15 cellular contexts compared by ENCODE assay signal in genomic region chr12:108573310-108573709, GRCh38. TPM values are rescaled to one million over a fixed set of nuclear protein-coding genes. Genes with fewer than 3 reads are reported as not detected.
DNase-seq lines count a peak whose midpoint lies in the region; ATAC-seq, FAIRE-seq and TF ChIP-seq lines count a peak whose summit lies in the region.
"Had no signal": no experiment of that assay in that cellular context is flagged by ENCODE, and none has a peak within 500 bp of the region (broad histone marks: within the 10 kb centered on the region; RNA-seq: fewer than 3 reads in every experiment).

No MANE protein-coding gene starts in this region.

- RAD21 ChIA-PET in GM12878 (lab: Charles Lee; ENCODE audit: unreplicated experiment) = interaction anchor here (0.9 to 23.0 kb wide), 10 partner anchors 8 to 377 kb away, joined by 3 to 633 read pairs (median 16); partner anchors contain the start of gene SELPLG

- CTCF ChIA-PET in A549 (lab: Yijun Ruan, JAX) = interaction anchor here (1.0 to 22.8 kb wide), 4 partner anchors 9 to 520 kb away, joined by 4 to 533 read pairs (median 4); partner anchors contain the start of gene ALKBH2
- CTCF ChIA-PET in GM12878 (lab: Yijun Ruan, JAX) = interaction anchor here (0.7 to 21.5 kb wide), 12 partner anchors 12 to 375 kb away, joined by 3 to 866 read pairs (median 4); partner anchors contain the start of genes ISCU, SART3, SELPLG and TMEM119

- H4K20me1 ChIP-seq in GM12878 (ENCODE audit: control insufficient read depth, insufficient read depth) = no peaks in the 10 kb centered on the region

- WGBS in A549 (ENCODE audit: missing lambda C conversion rate) = 8% methylated on average over 2 of the region's 2 CpGs
- WGBS in GM12878 (ENCODE audit: insufficient coverage, insufficient replicate concordance, low lambda C conversion rate, missing lambda C conversion rate) = 0% methylated on average over 2 of the region's 2 CpGs

- no peak for DNase-seq in A549 (ENCODE audit: low read depth in 1 of 2, low spot score in 1 of 2)
- DNase-seq in GM13977 (ENCODE audit: low spot score) = peak; percentile 59
- peak; percentile 69 for DNase-seq in GM12878 (ENCODE audit: low read depth, low spot score)
- no peak for DNase-seq in glomerular visceral epithelial cell (ENCODE audit: extremely low spot score)
- DNase-seq in amniotic stem cell (lab: John Stamatoyannopoulos, UW) = no peak
- DNase-seq: body of pancreas; effector memory CD8-positive, alpha-beta T cell; MV-4-11; NCI-H510A treated with DMSO at 0.1 percent for 48 hours had no signal

- TF ChIP-seq POLR2A in A549 (IDR thresholded peaks at IDR 0.05; ENCODE audit: low read length) (no peak), GM12878 (IDR thresholded peaks at IDR 0.05; ENCODE audit: low read depth, low read length) (no peak)

- no peaks in the 10 kb centered on the region for H3K4me1 ChIP-seq in A549
- H3K4me1 ChIP-seq in GM12878 (ENCODE audit: control insufficient read depth, insufficient read depth, low read length) = peaks cover 74% of the 10 kb centered on the region
- H3K4me1 ChIP-seq: Peyer's patch had no signal

- H3K4me2 ChIP-seq in A549 = no peak overlapping the region
- H3K4me2 ChIP-seq in GM12878 (ENCODE audit: control insufficient read depth, insufficient read depth) = peak overlapping the region; percentile 59

- TF ChIP-seq EP300 in A549 (IDR thresholded peaks at IDR 0.05) = no peak
- TF ChIP-seq EP300 in GM12878 (IDR thresholded peaks at IDR 0.05; ENCODE audit: borderline replicate concordance in 1 of 2, control insufficient read depth in 1 of 2, low read depth in 2 of 2, low read length in 2 of 2) = peak in 1 of 2 experiments; percentile 84; a peak in 1 of 4 replicates

- ATAC-seq in A549 (no peak), HG03159 (IDR thresholded peaks at IDR 0.05; ENCODE audit: unreplicated experiment) (peak; percentile 35), GM12878 (peak; percentile 31), HG03025 (IDR thresholded peaks at IDR 0.05; ENCODE audit: low FRiP score, unreplicated experiment) (no peak), GM19397 (IDR thresholded peaks at IDR 0.05; ENCODE audit: unreplicated experiment) (no peak)
- ATAC-seq: body of pancreas; effector memory CD8-positive, alpha-beta T cell had no signal

- no peak overlapping the region for H2AFZ ChIP-seq in GM12878 (ENCODE audit: control insufficient read depth, low read depth, low read length)

- no peak for TF ChIP-seq RAD21 in A549 (conservative IDR thresholded peaks at IDR 0.05 in 1 of 2, IDR thresholded peaks at IDR 0.05 in 1 of 2)
- no peak for TF ChIP-seq RAD21 in GM12878 (IDR thresholded peaks at IDR 0.05; ENCODE audit: insufficient read depth, low read depth, low read length)

- SMC1A ChIA-PET in GM12878 (lab: Charles Lee; ENCODE audit: uncharacterized antibody, unreplicated experiment) = interaction anchor here (0.6 to 26.5 kb wide), 11 partner anchors 9 to 288 kb away, joined by 3 to 718 read pairs (median 4); partner anchors contain the start of genes SART3 and SELPLG

- TF ChIP-seq CTCF in A549 (IDR thresholded peaks at IDR 0.05) = no peak
- TF ChIP-seq CTCF in GM13977 (IDR thresholded peaks at IDR 0.05; ENCODE audit: extremely low read depth, insufficient read depth, missing control alignments) = no peak
- no peak for TF ChIP-seq CTCF in GM12878 (IDR thresholded peaks at IDR 0.05 in 2 of 3, conservative IDR thresholded peaks at IDR 0.05 in 1 of 3; ENCODE audit: control insufficient read depth in 2 of 3, extremely low read depth in 1 of 3, insufficient read depth in 1 of 3, low read depth in 3 of 3, low read length in 3 of 3)

- 0 out of 2 replicates have a peak overlapping the region, but pooled peaks have one; percentile 3 for H3K9ac ChIP-seq in GM12878 (ENCODE audit: control insufficient read depth, insufficient read depth, low read length)

- H3K36me3 ChIP-seq in GM12878 (ENCODE audit: control insufficient read depth in 2 of 2, insufficient read depth in 2 of 2, low read length in 1 of 2) = no peaks in the 10 kb centered on the region

- FAIRE-seq in A549 (lab: Jason Lieb, UNC) = no peak
- peak; percentile 56 for FAIRE-seq in GM12878 (lab: Jason Lieb, UNC)
- FAIRE-seq: frontal cortex, islet of Langerhans had no signal

- POLR2A ChIA-PET in A549 (lab: Yijun Ruan, JAX) (no interaction called here), GM12878 (lab: Charles Lee) (interaction anchor here (0.6 to 14.2 kb wide), 12 partner anchors 9 to 153 kb away, joined by 3 to 211 read pairs (median 5); partner anchors contain the start of genes ISCU and SELPLG)

- H3K4me3 ChIP-seq in A549 (no peak overlapping the region), GM12878 (no peak overlapping the region; the same call in 1 of the 2 replicates)
- H3K4me3 ChIP-seq: body of pancreas, Peyer's patch had no signal

- in situ Hi-C loops in GM13977 (cut with MboI; ENCODE audit: low pct_unique_long_range_greater_than_20kb, low sequenced_read_pairs, unreplicated experiment) = no loop called here
- in situ Hi-C loops in GM12878 (cut with MboI) = no loop called here

- H3K27me3 ChIP-seq in GM12878 (replicated peaks in 1 of 2; ENCODE audit: control insufficient read depth in 2 of 2, insufficient read depth in 2 of 2, low read length in 1 of 2) = no peaks in the 10 kb centered on the region
- H3K27me3 ChIP-seq: body of pancreas, Peyer's patch had no signal

- H3K9me3 ChIP-seq in A549 (no peaks in the 10 kb centered on the region), GM12878 (replicated peaks; ENCODE audit: control insufficient read depth, insufficient read depth, low read length) (no peaks in the 10 kb centered on the region; the same call in 2 of the 3 replicates)
- H3K9me3 ChIP-seq: body of pancreas, Peyer's patch had no signal

- H3K79me2 ChIP-seq in GM12878 (ENCODE audit: control insufficient read depth, insufficient read depth, low read length) = no peaks in the 10 kb centered on the region; the same call in none of the 2 replicates

- intact Hi-C loops in GM12878 (cut with micrococcal nuclease; ENCODE audit: unreplicated experiment) = no loop called here

- H3K27ac ChIP-seq in A549 = no peak overlapping the region
- peak overlapping the region; percentile 100 for H3K27ac ChIP-seq in GM12878 (ENCODE audit: control insufficient read depth, insufficient read depth)
- H3K27ac ChIP-seq: body of pancreas had no signal

- no TSS peak for BruUV-seq in GM12878 (replicated peaks; lab: Mats Ljungman, UMichigan)

RNA-seq across cellular contexts. Expression of gene ISCU, which starts 10.9 kb away (rescaled TPM):
- 174 and 177 TPM in 2 replicates for polyA plus RNA-seq in A549 (2011; rRNA removed)
- polyA plus RNA-seq in A549 (2012; cell fraction: cytosol; rRNA removed) = 81.6 and 86.3 TPM in 2 replicates
- 33.9 and 64.2 TPM in 2 replicates for polyA plus RNA-seq in A549 (2012; cell fraction: nucleus; rRNA removed)
- 97.1 to 101 TPM (median 97.5 TPM) in 3 replicates for polyA plus RNA-seq in A549 (2017; fragmentation: RNase III; extraction: RNeasy Plus Mini Kit Qiagen cat#74134 plus additional on column Dnase treatment)
- 42.4 and 60.2 TPM in 2 replicates for polyA minus RNA-seq in A549 (2011; rRNA and poly(A)+ RNA removed)
- total RNA-seq in GM12878 (2013; cell fraction: nucleolus; rRNA removed) = 104 and 106 TPM in 2 replicates
- 177 and 189 TPM in 2 replicates for total RNA-seq in GM12878 (2014; rRNA removed)
- total RNA-seq in GM12878 (2014; rRNA removed; fragmentation: Illumina TruSeq; extraction: Trizol) = 109 and 113 TPM in 2 replicates
- total RNA-seq in GM12878 (2021) = 102 and 108 TPM in 2 replicates
- 160 TPM for polyA plus RNA-seq in GM12878 (2011; ENCODE audit: low read depth)
- polyA plus RNA-seq in GM12878 (2011; rRNA removed) = 247 and 284 TPM in 2 replicates
- 166 and 191 TPM in 2 replicates for polyA plus RNA-seq in GM12878 (2011; cell fraction: cytosol; rRNA removed)
- polyA plus RNA-seq in GM12878 (2011; cell fraction: nucleus; rRNA removed) = 213 and 333 TPM in 2 replicates
- polyA plus RNA-seq in GM12878 (2012) = 148 and 150 TPM in 2 replicates
- polyA plus RNA-seq in GM12878 (2014; fragmentation: Illumina TruSeq; extraction: Trizol) = 122 and 127 TPM in 2 replicates
- 10 to 100 TPM; 32.8 to 66.1 TPM for polyA plus RNA-seq in GM12878 (2014; fragmentation: Nextera tagmentation; extraction: Ambion mirVana)
- 132 and 135 TPM in 2 replicates for polyA plus RNA-seq in GM12878 (2014; rRNA removed)
- polyA plus RNA-seq in GM12878 (2016; fragmentation: Nextera tagmentation; extraction: Ambion mirVana) = 100 to 1,000 TPM; 248 to 260 TPM
- polyA minus RNA-seq in GM12878 (2011; rRNA and poly(A)+ RNA removed) = 128 and 131 TPM in 2 replicates
- 38.4 and 44.5 TPM in 2 replicates for polyA minus RNA-seq in GM12878 (2011; cell fraction: cytosol; rRNA and poly(A)+ RNA removed)
- 87.0 and 88.1 TPM in 2 replicates for polyA minus RNA-seq in GM12878 (2011; cell fraction: nucleus; rRNA and poly(A)+ RNA removed)

RNA-seq across cellular contexts. Expression of gene SART3, which starts 12.3 kb away (rescaled TPM):
- polyA plus RNA-seq in A549 (2011; rRNA removed) (51.8 and 52.7 TPM in 2 replicates), A549 (2017; fragmentation: RNase III; extraction: RNeasy Plus Mini Kit Qiagen cat#74134 plus additional on column Dnase treatment) (77.2 to 83.2 TPM (median 81.5 TPM) in 3 replicates), GM12878 (2011; rRNA removed) (49.7 and 53.7 TPM in 2 replicates), GM12878 (2014; fragmentation: Illumina TruSeq; extraction: Trizol) (49.3 and 52.8 TPM in 2 replicates), GM12878 (2014; fragmentation: Nextera tagmentation; extraction: Ambion mirVana) (10 to 100 TPM in 1 of 2 experiments, 1 to 10 TPM in 1; 8.8 to 16.1 TPM), GM12878 (2014; rRNA removed) (59.5 and 83.2 TPM in 2 replicates), GM12878 (2016; fragmentation: Nextera tagmentation; extraction: Ambion mirVana) (10 to 100 TPM; 51.1 to 56.2 TPM)
- 27.4 and 33.8 TPM in 2 replicates for polyA plus RNA-seq in A549 (2012; cell fraction: cytosol; rRNA removed)
- 33.0 and 47.5 TPM in 2 replicates for polyA plus RNA-seq in A549 (2012; cell fraction: nucleus; rRNA removed)
- polyA minus RNA-seq in A549 (2011; rRNA and poly(A)+ RNA removed) = 53.1 and 59.4 TPM in 2 replicates
- total RNA-seq in GM12878 (2013; cell fraction: nucleolus; rRNA removed) = 313 and 332 TPM in 2 replicates
- total RNA-seq in GM12878 (2014; rRNA removed) (157 and 179 TPM in 2 replicates), GM12878 (2014; rRNA removed; fragmentation: Illumina TruSeq; extraction: Trizol) (80.8 and 82.6 TPM in 2 replicates), GM12878 (2021) (70.2 and 70.8 TPM in 2 replicates)
- 47.8 TPM for polyA plus RNA-seq in GM12878 (2011; ENCODE audit: low read depth)
- polyA plus RNA-seq in GM12878 (2011; cell fraction: cytosol; rRNA removed) = 34.6 and 39.2 TPM in 2 replicates
- 112 and 140 TPM in 2 replicates for polyA plus RNA-seq in GM12878 (2011; cell fraction: nucleus; rRNA removed)
- polyA plus RNA-seq in GM12878 (2012) = 51.0 and 51.2 TPM in 2 replicates
- 82.6 and 88.4 TPM in 2 replicates for polyA minus RNA-seq in GM12878 (2011; rRNA and poly(A)+ RNA removed)
- 23.0 and 24.8 TPM in 2 replicates for polyA minus RNA-seq in GM12878 (2011; cell fraction: cytosol; rRNA and poly(A)+ RNA removed)
- polyA minus RNA-seq in GM12878 (2011; cell fraction: nucleus; rRNA and poly(A)+ RNA removed) = 166 and 282 TPM in 2 replicates

RNA-seq across cellular contexts. Expression of gene TMEM119, which starts 24.6 kb away (rescaled TPM):
- polyA plus RNA-seq in A549 (2011; rRNA removed) = not detected in 2 replicates
- polyA plus RNA-seq in A549 (2012; cell fraction: cytosol; rRNA removed) = not detected in 2 replicates
- not detected in 2 replicates for polyA plus RNA-seq in A549 (2012; cell fraction: nucleus; rRNA removed)
- polyA plus RNA-seq in A549 (2017; fragmentation: RNase III; extraction: RNeasy Plus Mini Kit Qiagen cat#74134 plus additional on column Dnase treatment) = not detected in 3 replicates
- polyA minus RNA-seq in A549 (2011; rRNA and poly(A)+ RNA removed) = not detected in 2 replicates
- total RNA-seq in GM12878 (2013; cell fraction: nucleolus; rRNA removed) = 0.27 TPM in 1 of 2 replicates, not detected in the other
- total RNA-seq in GM12878 (2014; rRNA removed) = 0.05 and 0.11 TPM in 2 replicates
- total RNA-seq in GM12878 (2014; rRNA removed; fragmentation: Illumina TruSeq; extraction: Trizol) = not detected in 2 replicates
- total RNA-seq in GM12878 (2021) = 0.44 TPM in 1 of 2 replicates, not detected in the other
- polyA plus RNA-seq in GM12878 (2011; ENCODE audit: low read depth) = 0.22 TPM
- polyA plus RNA-seq in GM12878 (2011; rRNA removed) = 0.23 and 0.29 TPM in 2 replicates
- 0.19 and 0.35 TPM in 2 replicates for polyA plus RNA-seq in GM12878 (2011; cell fraction: cytosol; rRNA removed)
- polyA plus RNA-seq in GM12878 (2011; cell fraction: nucleus; rRNA removed) = 0.59 and 0.67 TPM in 2 replicates
- 0.12 and 0.53 TPM in 2 replicates for polyA plus RNA-seq in GM12878 (2012)
- polyA plus RNA-seq in GM12878 (2014; fragmentation: Illumina TruSeq; extraction: Trizol) = not detected in 2 replicates
- polyA plus RNA-seq in GM12878 (2014; fragmentation: Nextera tagmentation; extraction: Ambion mirVana) = not detected
- polyA plus RNA-seq in GM12878 (2014; rRNA removed) = 0.08 TPM in 1 of 2 replicates, not detected in the other
- under 1 TPM; 0.15 to 0.19 TPM for polyA plus RNA-seq in GM12878 (2016; fragmentation: Nextera tagmentation; extraction: Ambion mirVana)
- 0.41 and 0.51 TPM in 2 replicates for polyA minus RNA-seq in GM12878 (2011; rRNA and poly(A)+ RNA removed)
- not detected in 2 replicates for polyA minus RNA-seq in GM12878 (2011; cell fraction: cytosol; rRNA and poly(A)+ RNA removed)
- polyA minus RNA-seq in GM12878 (2011; cell fraction: nucleus; rRNA and poly(A)+ RNA removed) = 0.12 and 0.48 TPM in 2 replicates

RNA-seq across cellular contexts. Expression of gene FICD, which starts 58.2 kb away (rescaled TPM):
- polyA plus RNA-seq in A549 (2011; rRNA removed) (1.7 and 4.8 TPM in 2 replicates), A549 (2017; fragmentation: RNase III; extraction: RNeasy Plus Mini Kit Qiagen cat#74134 plus additional on column Dnase treatment) (1.9 to 2.5 TPM (median 2.1 TPM) in 3 replicates), GM12878 (2011; rRNA removed) (0.68 and 1.1 TPM in 2 replicates), GM12878 (2014; fragmentation: Illumina TruSeq; extraction: Trizol) (3.3 and 3.5 TPM in 2 replicates), GM12878 (2014; fragmentation: Nextera tagmentation; extraction: Ambion mirVana) (1 to 10 TPM; 3.2 to 3.3 TPM), GM12878 (2014; rRNA removed) (3.2 and 4.8 TPM in 2 replicates), GM12878 (2016; fragmentation: Nextera tagmentation; extraction: Ambion mirVana) (1 to 10 TPM; 8.4 to 9.4 TPM)
- polyA plus RNA-seq in A549 (2012; cell fraction: cytosol; rRNA removed) = 0.71 and 0.95 TPM in 2 replicates
- 1.3 and 1.4 TPM in 2 replicates for polyA plus RNA-seq in A549 (2012; cell fraction: nucleus; rRNA removed)
- 8.2 and 9.8 TPM in 2 replicates for polyA minus RNA-seq in A549 (2011; rRNA and poly(A)+ RNA removed)
- total RNA-seq in GM12878 (2013; cell fraction: nucleolus; rRNA removed) = 11.8 and 14.2 TPM in 2 replicates
- total RNA-seq in GM12878 (2014; rRNA removed) (7.3 and 7.6 TPM in 2 replicates), GM12878 (2014; rRNA removed; fragmentation: Illumina TruSeq; extraction: Trizol) (4.1 and 5.1 TPM in 2 replicates), GM12878 (2021) (6.2 and 7.9 TPM in 2 replicates)
- polyA plus RNA-seq in GM12878 (2011; ENCODE audit: low read depth) = 3.9 TPM
- 2.2 and 2.3 TPM in 2 replicates for polyA plus RNA-seq in GM12878 (2011; cell fraction: cytosol; rRNA removed)
- polyA plus RNA-seq in GM12878 (2011; cell fraction: nucleus; rRNA removed) = 4.7 and 7.7 TPM in 2 replicates
- polyA plus RNA-seq in GM12878 (2012) = 4.9 and 6.6 TPM in 2 replicates
- 3.4 and 7.1 TPM in 2 replicates for polyA minus RNA-seq in GM12878 (2011; rRNA and poly(A)+ RNA removed)
- 2.1 and 3.6 TPM in 2 replicates for polyA minus RNA-seq in GM12878 (2011; cell fraction: cytosol; rRNA and poly(A)+ RNA removed)
- 7.4 and 9.4 TPM in 2 replicates for polyA minus RNA-seq in GM12878 (2011; cell fraction: nucleus; rRNA and poly(A)+ RNA removed)

Comparison
In these comparisons a context has a peak if more than half of its experiments do, and no peak if none do; other contexts are left out.
1. ATAC-seq: peak in HG03159 (single experiment) and GM12878 (single experiment); none in A549 (0 of 2), HG03025 (single experiment) and GM19397 (single experiment).
2. DNase-seq: peak in GM13977 (single experiment) and GM12878 (single experiment); none in A549 (0 of 2), glomerular visceral epithelial cell (single experiment) and amniotic stem cell (single experiment).
3. Of the 24 proteins assayed by ChIP-seq in both GM12878 and A549: peak only in GM12878: BCL3, BHLHE40 and JUNB; only in A549: none; in both: none; in neither: 19; mixed calls (peak in some experiments, not most) for 2.